Comparison of ENCODE assay signal across 1 cellular context in genomic region chr12:63712979-63713680, GRCh38. TPM values are rescaled to one million over a fixed set of nuclear protein-coding genes. Genes with fewer than 3 reads are reported as not detected.
"Had no signal": no experiment of that assay in that cellular context is flagged by ENCODE, and none has a peak within 500 bp of the region (broad histone marks: within the 10 kb centered on the region; RNA-seq: fewer than 3 reads in every experiment).

No MANE protein-coding gene starts in this region.

RNA-seq across cellular contexts. Expression of gene DPY19L2, which starts 44.8 kb away (rescaled TPM):
- polyA plus RNA-seq: smooth muscle cell had no signal
